In the genomic region with DNA sequence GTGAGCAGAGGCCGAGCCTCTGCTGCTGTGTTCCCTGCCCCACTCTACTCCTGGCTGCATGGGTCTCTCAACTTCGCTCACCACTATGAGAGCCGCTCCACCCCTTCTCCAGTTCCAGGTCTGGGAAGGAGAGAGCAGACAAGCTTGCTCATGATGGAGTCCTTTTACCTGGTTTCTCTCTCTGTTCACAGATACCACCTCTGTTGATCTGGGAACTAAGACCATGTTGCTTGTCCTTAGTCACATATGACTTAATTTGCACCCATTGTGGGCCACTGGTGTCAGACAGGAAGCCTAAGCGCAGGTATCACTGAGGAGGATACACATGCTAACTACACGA, we compare ENCODE assay signal across 16 cellular contexts. TPM values are rescaled to one million over a fixed set of nuclear protein-coding genes. Genes with fewer than 3 reads are reported as not detected.
DNase-seq lines count a peak whose midpoint lies in the region; ATAC-seq and TF ChIP-seq lines count a peak whose summit lies in the region.
"Had no signal": no experiment of that assay in that cellular context is flagged by ENCODE, and none has a peak within 500 bp of the region (broad histone marks: within the 10 kb centered on the region; RNA-seq: fewer than 3 reads in every experiment).

No MANE protein-coding gene starts in this region.

- H3K27ac Mint-ChIP-seq in CD8-positive, alpha-beta memory T cell, result peak overlapping the region in 6 of 8 donors; percentile 37 to 92 (median 56)
- peak overlapping the region; percentile 89 for H3K27ac Mint-ChIP-seq in WTC11
- H3K27ac Mint-ChIP-seq in mesothelial cell of epicardium, result peak overlapping the region; percentile 52

- no peaks in the 10 kb centered on the region for H3K4me1 ChIP-seq in CD8-positive, alpha-beta memory T cell (ENCODE audit: insufficient read depth, low read length)

- peaks cover 0 to 1% of the 10 kb centered on the region in 2 donors for H3K27me3 Mint-ChIP-seq in CD8-positive, alpha-beta memory T cell
- H3K27me3 Mint-ChIP-seq in WTC11 (ENCODE audit: low read depth) (no peaks in the 10 kb centered on the region), mesothelial cell of epicardium (ENCODE audit: low read depth) (no peaks in the 10 kb centered on the region)

- H3K27ac ChIP-seq in CD8-positive, alpha-beta memory T cell (ENCODE audit: low read depth, low read length), result no peak overlapping the region
- H3K27ac ChIP-seq: Peyer's patch, tibial nerve had no signal

- no peaks in the 10 kb centered on the region for H3K9me3 ChIP-seq in CD8-positive, alpha-beta memory T cell (ENCODE audit: low read length)
- H3K9me3 ChIP-seq: Peyer's patch, tibial nerve had no signal

- H3K27me3 ChIP-seq in CD8-positive, alpha-beta memory T cell (ENCODE audit: insufficient read depth, low read length, poor library complexity, severe bottlenecking), result no peaks in the 10 kb centered on the region
- H3K27me3 ChIP-seq: Peyer's patch, tibial nerve had no signal

- TF ChIP-seq CTCF in WTC11 (IDR thresholded peaks at IDR 0.05) (no peak), mesothelial cell of epicardium (IDR thresholded peaks at IDR 0.05; ENCODE audit: unreplicated experiment) (no peak)

- peak; percentile 31 for DNase-seq in DMS79 treated with DMSO at 0.1 percent for 48 hours (lab: John Stamatoyannopoulos, UW)
- no peak for DNase-seq in DMS79 (lab: John Stamatoyannopoulos, UW)
- DNase-seq in CD8-positive, alpha-beta memory T cell, result no peak
- DNase-seq in WTC11 (ENCODE audit: low spot score), result no peak
- no peak for DNase-seq in mesothelial cell of epicardium (ENCODE audit: low spot score in 2 of 2, unreplicated experiment in 2 of 2)
- no peak for DNase-seq in COLO829 (ENCODE audit: low spot score)
- DNase-seq in CD1c-positive myeloid dendritic cell (ENCODE audit: extremely low spot score), result no peak
- DNase-seq: 8988T; activated CD8-positive, alpha-beta memory T cell treated with anti-CD3 and anti-CD28 coated beads, Interleukin-2, amount 50 U/mL, for 4 hours; effector memory CD4-positive, alpha-beta T cell; left colon; Peyer's patch; stimulated activated CD4-positive, alpha-beta T cell treated with anti-CD3 and anti-CD28 coated beads, Interleukin-12 subunit alpha, Interleukin-12 subunit beta, amount 100 ng/mL, for 4 hours; T-helper 9 cell had no signal

- H3K4me3 Mint-ChIP-seq in CD8-positive, alpha-beta memory T cell, result no peak overlapping the region
- H3K4me3 Mint-ChIP-seq in WTC11 (no peak overlapping the region), mesothelial cell of epicardium (no peak overlapping the region)

- CTCF ChIA-PET in CD8-positive, alpha-beta memory T cell (lab: Charles Lee), result no interaction called here
- CTCF ChIA-PET in WTC11 (lab: Charles Lee), result interaction anchor here (0.7 to 1.5 kb wide), 5 partner anchors 19 to 157 kb away, joined by 3 to 4 read pairs (median 3); no protein-coding TSS in a partner anchor

- peaks cover under 1 to 55% (median 8%) of the 10 kb centered on the region in 3 donors for H3K36me3 Mint-ChIP-seq in CD8-positive, alpha-beta memory T cell
- H3K36me3 Mint-ChIP-seq in WTC11, result peaks cover 50% of the 10 kb centered on the region
- peaks cover 7% of the 10 kb centered on the region for H3K36me3 Mint-ChIP-seq in mesothelial cell of epicardium

- peaks cover 0 to 5% (median 0%) of the 10 kb centered on the region in 3 donors for H3K4me1 Mint-ChIP-seq in CD8-positive, alpha-beta memory T cell
- H3K4me1 Mint-ChIP-seq in WTC11 (peaks cover 26% of the 10 kb centered on the region), mesothelial cell of epicardium (peaks cover 10% of the 10 kb centered on the region)

- peak; percentile 30; the same call in 1 of the 2 replicates for ATAC-seq in WTC11
- ATAC-seq in esophagus mucosa, result no peak
- ATAC-seq: left colon had no signal

- POLR2A ChIA-PET in CD8-positive, alpha-beta memory T cell (lab: Charles Lee), result no interaction called here
- POLR2A ChIA-PET in WTC11 (lab: Charles Lee), result interaction anchor here (0.8 to 1.4 kb wide), 2 partner anchors 16 to 115 kb away, joined by 3 read pairs; no protein-coding TSS in a partner anchor

- H3K4me3 ChIP-seq in CD8-positive, alpha-beta memory T cell (ENCODE audit: low read length), result no peak overlapping the region
- H3K4me3 ChIP-seq: Peyer's patch, tibial nerve had no signal

- no peaks in the 10 kb centered on the region for H3K9me3 Mint-ChIP-seq in CD8-positive, alpha-beta memory T cell
- H3K9me3 Mint-ChIP-seq in WTC11 (no peaks in the 10 kb centered on the region; the same call in 1 of the 2 replicates), mesothelial cell of epicardium (no peaks in the 10 kb centered on the region)

- H3K36me3 ChIP-seq in CD8-positive, alpha-beta memory T cell (ENCODE audit: insufficient read depth, low read length), result peaks cover 1% of the 10 kb centered on the region

TF ChIP-seq in WTC11, 78 proteins besides CTCF, POLR2A, EP300 and RAD21:
- TF ChIP-seq JUN (CRISPR knock-in tag; IDR thresholded peaks at IDR 0.05) (no peak), NR3C1 (CRISPR knock-in tag; conservative IDR thresholded peaks at IDR 0.05; ENCODE audit: low read depth) (no peak), ZNF396 (CRISPR knock-in tag; IDR thresholded peaks at IDR 0.05; ENCODE audit: borderline replicate concordance) (no peak)
- TF ChIP-seq, protein P1, sequence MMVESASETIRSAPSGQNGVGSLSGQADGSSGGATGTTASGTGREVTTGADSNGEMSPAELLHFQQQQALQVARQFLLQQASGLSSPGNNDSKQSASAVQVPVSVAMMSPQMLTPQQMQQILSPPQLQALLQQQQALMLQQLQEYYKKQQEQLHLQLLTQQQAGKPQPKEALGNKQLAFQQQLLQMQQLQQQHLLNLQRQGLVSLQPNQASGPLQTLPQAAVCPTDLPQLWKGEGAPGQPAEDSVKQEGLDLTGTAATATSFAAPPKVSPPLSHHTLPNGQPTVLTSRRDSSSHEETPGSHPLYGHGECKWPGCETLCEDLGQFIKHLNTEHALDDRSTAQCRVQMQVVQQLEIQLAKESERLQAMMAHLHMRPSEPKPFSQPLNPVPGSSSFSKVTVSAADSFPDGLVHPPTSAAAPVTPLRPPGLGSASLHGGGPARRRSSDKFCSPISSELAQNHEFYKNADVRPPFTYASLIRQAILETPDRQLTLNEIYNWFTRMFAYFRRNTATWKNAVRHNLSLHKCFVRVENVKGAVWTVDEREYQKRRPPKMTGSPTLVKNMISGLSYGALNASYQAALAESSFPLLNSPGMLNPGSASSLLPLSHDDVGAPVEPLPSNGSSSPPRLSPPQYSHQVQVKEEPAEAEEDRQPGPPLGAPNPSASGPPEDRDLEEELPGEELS (CRISPR knock-in tag; IDR thresholded peaks at IDR 0.05), result no peak
- TF ChIP-seq, protein P2, sequence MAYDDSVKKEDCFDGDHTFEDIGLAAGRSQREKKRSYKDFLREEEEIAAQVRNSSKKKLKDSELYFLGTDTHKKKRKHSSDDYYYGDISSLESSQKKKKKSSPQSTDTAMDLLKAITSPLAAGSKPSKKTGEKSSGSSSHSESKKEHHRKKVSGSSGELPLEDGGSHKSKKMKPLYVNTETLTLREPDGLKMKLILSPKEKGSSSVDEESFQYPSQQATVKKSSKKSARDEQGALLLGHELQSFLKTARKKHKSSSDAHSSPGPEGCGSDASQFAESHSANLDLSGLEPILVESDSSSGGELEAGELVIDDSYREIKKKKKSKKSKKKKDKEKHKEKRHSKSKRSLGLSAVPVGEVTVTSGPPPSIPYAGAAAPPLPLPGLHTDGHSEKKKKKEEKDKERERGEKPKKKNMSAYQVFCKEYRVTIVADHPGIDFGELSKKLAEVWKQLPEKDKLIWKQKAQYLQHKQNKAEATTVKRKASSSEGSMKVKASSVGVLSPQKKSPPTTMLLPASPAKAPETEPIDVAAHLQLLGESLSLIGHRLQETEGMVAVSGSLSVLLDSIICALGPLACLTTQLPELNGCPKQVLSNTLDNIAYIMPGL (CRISPR knock-in tag; IDR thresholded peaks at IDR 0.05), result no peak
- TF ChIP-seq, protein P3, sequence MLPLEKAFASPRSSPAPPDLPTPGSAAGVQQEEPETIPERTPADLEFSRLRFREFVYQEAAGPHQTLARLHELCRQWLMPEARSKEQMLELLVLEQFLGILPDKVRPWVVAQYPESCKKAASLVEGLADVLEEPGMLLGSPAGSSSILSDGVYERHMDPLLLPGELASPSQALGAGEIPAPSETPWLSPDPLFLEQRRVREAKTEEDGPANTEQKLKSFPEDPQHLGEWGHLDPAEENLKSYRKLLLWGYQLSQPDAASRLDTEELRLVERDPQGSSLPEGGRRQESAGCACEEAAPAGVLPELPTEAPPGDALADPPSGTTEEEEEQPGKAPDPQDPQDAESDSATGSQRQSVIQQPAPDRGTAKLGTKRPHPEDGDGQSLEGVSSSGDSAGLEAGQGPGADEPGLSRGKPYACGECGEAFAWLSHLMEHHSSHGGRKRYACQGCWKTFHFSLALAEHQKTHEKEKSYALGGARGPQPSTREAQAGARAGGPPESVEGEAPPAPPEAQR (CRISPR knock-in tag; IDR thresholded peaks at IDR 0.05), result no peak

RNA-seq across cellular contexts. Expression of a gene that starts 26.8 kb away (rescaled TPM):
- total RNA-seq in CD8-positive, alpha-beta memory T cell, result 100 to 1,000 TPM; 287 to 300 TPM
- 28.4 TPM for polyA plus RNA-seq in CD8-positive, alpha-beta memory T cell
- total RNA-seq in WTC11 (2021) (229 to 261 TPM (median 229 TPM) in 3 replicates), mesothelial cell of epicardium (50.5 to 59.7 TPM (median 52.1 TPM) in 3 replicates), esophagus mucosa (34.4 TPM)

RNA-seq across cellular contexts. Expression of a gene that starts 45.9 kb away (rescaled TPM):
- total RNA-seq in CD8-positive, alpha-beta memory T cell, result 1 to 10 TPM; 5.1 to 5.6 TPM
- polyA plus RNA-seq in CD8-positive, alpha-beta memory T cell, result 0.25 TPM
- total RNA-seq in WTC11 (2021) (11.1 to 12.1 TPM (median 11.1 TPM) in 3 replicates), mesothelial cell of epicardium (1.6 to 2.8 TPM (median 1.6 TPM) in 3 replicates), esophagus mucosa (27.8 TPM)
